In genomic region chr10:96222441-96222840, GRCh38 we compare ENCODE assay signal across 26 cellular contexts. TPM values are rescaled to one million over a fixed set of nuclear protein-coding genes. Genes with fewer than 3 reads are reported as not detected.
DNase-seq lines count a peak whose midpoint lies in the region; FAIRE-seq and TF ChIP-seq lines count a peak whose summit lies in the region.
"Had no signal": no experiment of that assay in that cellular context is flagged by ENCODE, and none has a peak within 500 bp of the region (broad histone marks: within the 10 kb centered on the region; RNA-seq: fewer than 3 reads in every experiment).

No MANE protein-coding gene starts in this region.

- no peak for TF ChIP-seq POLR2A in GM12891 (IDR thresholded peaks at IDR 0.05; ENCODE audit: low read depth, low read length)

- no peak overlapping the region for H3K4me3 ChIP-seq in NT2/D1 (ENCODE audit: insufficient read length, low read depth)
- H3K4me3 ChIP-seq in endodermal cell (ENCODE audit: low read length), result no peak overlapping the region
- H3K4me3 ChIP-seq: MG63 had no signal

- H3K4me1 ChIP-seq in NT2/D1 (ENCODE audit: insufficient read depth, insufficient read length) (peaks cover 4% of the 10 kb centered on the region), endodermal cell (ENCODE audit: control insufficient read depth, insufficient read depth, low read length) (no peaks in the 10 kb centered on the region)
- H3K4me1 ChIP-seq: BE2C had no signal

- peaks cover 17% of the 10 kb centered on the region for H3K4me1 Mint-ChIP-seq in endodermal cell
- no peaks in the 10 kb centered on the region for H3K4me1 Mint-ChIP-seq in glutamatergic neuron (ENCODE audit: low read depth, unreplicated experiment)
- H3K4me1 Mint-ChIP-seq: CD4-positive, CD25-positive, alpha-beta regulatory T cell had no signal

- no peak for DNase-seq in GM12891 (ENCODE audit: insufficient read length, low spot score)
- peak; percentile 11 for DNase-seq in NT2/D1 (ENCODE audit: low read depth, low spot score)
- DNase-seq in endodermal cell, result peak; percentile 77
- DNase-seq in islet precursor cell, result peak; percentile 0
- no peak for DNase-seq in substantia nigra (lab: John Stamatoyannopoulos, UW)
- no peak for DNase-seq in glutamatergic neuron
- no peak for DNase-seq in GM19239 (ENCODE audit: insufficient read length, low spot score)
- no peak for DNase-seq in stimulated activated CD8-positive, alpha-beta memory T cell treated with anti-CD3 and anti-CD28 coated beads, Interleukin-4, amount 100 ng/mL, for 48 hours
- DNase-seq: BE2C; CD4-positive, CD25-positive, alpha-beta regulatory T cell; COR-L47; GF-D8; IMR-90; Kasumi-1; MG63; NCI-H1092 treated with DMSO at 0.1 percent for 48 hours; NCI-H146; NCI-H2081; NCI-H446 treated with DMSO at 0.1 percent for 48 hours; NCI-H69; OCI-M1; SHP77 treated with DMSO at 0.1 percent for 48 hours; SK-N-SH had no signal

- FAIRE-seq in GM12891 (lab: Jason Lieb, UNC) (peak; percentile 5), GM19239 (lab: Jason Lieb, UNC) (no peak)
- FAIRE-seq: HTR-8/SVneo had no signal

- H3K27me3 ChIP-seq in NT2/D1 (ENCODE audit: insufficient read depth, insufficient read length) (no peaks in the 10 kb centered on the region), endodermal cell (ENCODE audit: control insufficient read depth, insufficient read depth, low read length, poor library complexity, severe bottlenecking) (no peaks in the 10 kb centered on the region)
- H3K27me3 ChIP-seq: BE2C, MG63 had no signal

- H3K9ac ChIP-seq in NT2/D1 (ENCODE audit: insufficient read length, low read depth), result no peak overlapping the region
- H3K9ac ChIP-seq in endodermal cell (ENCODE audit: extremely low read depth, low read length, poor library complexity, severe bottlenecking), result no peak overlapping the region
- H3K9ac ChIP-seq: SK-N-SH had no signal

- peak; percentile 21 for TF ChIP-seq CTCF in endodermal cell (conservative IDR thresholded peaks at IDR 0.05)
- no peak for TF ChIP-seq CTCF in glutamatergic neuron (IDR thresholded peaks at IDR 0.05; ENCODE audit: partially characterized antibody, unreplicated experiment)

- H3K9me3 Mint-ChIP-seq in endodermal cell (no peaks in the 10 kb centered on the region), glutamatergic neuron (ENCODE audit: unreplicated experiment) (peaks cover 3% of the 10 kb centered on the region)

- WGBS in endodermal cell (ENCODE audit: insufficient coverage in 1 of 2, insufficient read length in 1 of 2), 2 experiments, result 43% methylated on average over 3 of the region's 3 CpGs; no CpG with 5 or more reads in 1 of the 2 experiments

- no peak overlapping the region for H3K4me3 Mint-ChIP-seq in endodermal cell
- H3K4me3 Mint-ChIP-seq in glutamatergic neuron (ENCODE audit: unreplicated experiment), result no peak overlapping the region
- H3K4me3 Mint-ChIP-seq: CD4-positive, CD25-positive, alpha-beta regulatory T cell had no signal

- H3K36me3 ChIP-seq in NT2/D1 (ENCODE audit: insufficient read depth, insufficient read length, low read length), result no peaks in the 10 kb centered on the region
- no peaks in the 10 kb centered on the region for H3K36me3 ChIP-seq in endodermal cell (ENCODE audit: control insufficient read depth, insufficient read depth, low read length)
- H3K36me3 ChIP-seq: BE2C, MG63 had no signal

- H3K27ac ChIP-seq in endodermal cell (ENCODE audit: low read depth, low read length), result no peak overlapping the region
- H3K27ac ChIP-seq in substantia nigra (ENCODE audit: low read depth, low read length, poor library complexity, severe bottlenecking), result no peak overlapping the region

- no peaks in the 10 kb centered on the region for H3K27me3 Mint-ChIP-seq in endodermal cell (ENCODE audit: insufficient read depth)
- no peaks in the 10 kb centered on the region for H3K27me3 Mint-ChIP-seq in glutamatergic neuron (ENCODE audit: unreplicated experiment)

- H3K36me3 Mint-ChIP-seq in endodermal cell (ENCODE audit: low read depth) (no peaks in the 10 kb centered on the region), glutamatergic neuron (ENCODE audit: unreplicated experiment) (no peaks in the 10 kb centered on the region)
- H3K36me3 Mint-ChIP-seq: CD4-positive, CD25-positive, alpha-beta regulatory T cell had no signal

- no peaks in the 10 kb centered on the region for H3K9me3 ChIP-seq in NT2/D1 (ENCODE audit: insufficient read depth, low read length)
- H3K9me3 ChIP-seq in endodermal cell (ENCODE audit: control insufficient read depth, low read length), result no peaks in the 10 kb centered on the region
- H3K9me3 ChIP-seq: BE2C, MG63 had no signal

- H3K27ac Mint-ChIP-seq in endodermal cell (no peak overlapping the region), glutamatergic neuron (ENCODE audit: unreplicated experiment) (no peak overlapping the region)
- H3K27ac Mint-ChIP-seq: CD4-positive, CD25-positive, alpha-beta regulatory T cell had no signal

TF ChIP-seq in GM12891, 5 proteins besides CTCF, POLR2A, EP300 and RAD21:
- TF ChIP-seq SPI1 (IDR thresholded peaks at IDR 0.05; ENCODE audit: low read depth, low read length) (peak; percentile 58), PAX5 (IDR thresholded peaks at IDR 0.05; ENCODE audit: insufficient read depth, low read length, severe bottlenecking) (no peak)

RNA-seq across cellular contexts. Expression of gene BLNK, which starts 48.9 kb away (rescaled TPM):
- 92.6 TPM for polyA plus RNA-seq in GM12891 (2012; ENCODE audit: low read depth, missing spikeins)
- not detected for total RNA-seq in endodermal cell
- polyA plus RNA-seq in endodermal cell (2013, experiment 1 of 2), result not detected
- not detected for polyA plus RNA-seq in endodermal cell (2013, experiment 2 of 2)
- total RNA-seq in glutamatergic neuron (ENCODE audit: unreplicated experiment), result not detected
- total RNA-seq: A172, IMR-90, RPMI7951 had no signal
- polyA plus RNA-seq: IMR-90, SK-N-SH had no signal

Comparison
In these comparisons a context has a peak if more than half of its experiments do, and no peak if none do; other contexts are left out.
1. DNase-seq: peak in NT2/D1 (single experiment), endodermal cell (single experiment) and islet precursor cell (single experiment); none in GM12891 (single experiment), substantia nigra (0 of 49), glutamatergic neuron (single experiment), GM19239 (single experiment) and stimulated activated CD8-positive, alpha-beta memory T cell treated with anti-CD3 and anti-CD28 coated beads, Interleukin-4, amount 100 ng/mL, for 48 hours (single experiment).